Comparison of ENCODE assay signal across 8 cellular contexts in genomic region chr7:151017953-151018420, GRCh38. TPM values are rescaled to one million over a fixed set of nuclear protein-coding genes. Genes with fewer than 3 reads are reported as not detected.
DNase-seq lines count a peak whose midpoint lies in the region; ATAC-seq and TF ChIP-seq lines count a peak whose summit lies in the region.

No MANE protein-coding gene starts in this region.

- H3K9ac ChIP-seq in HUES6 (ENCODE audit: low read length) = no peak overlapping the region
- H3K9ac ChIP-seq in skeletal muscle tissue (ENCODE audit: low read depth in 1 of 3, low read length in 3 of 3) = no peak overlapping the region

- H3K4me1 ChIP-seq in HUES6 (ENCODE audit: control insufficient read depth, insufficient read depth, low read length) (peaks cover 46% of the 10 kb centered on the region), adrenal gland (replicated peaks in 1 of 2) (peaks cover 4 to 12% of the 10 kb centered on the region in 2 donors), hepatocyte (ENCODE audit: insufficient read depth) (peaks cover 21% of the 10 kb centered on the region), skeletal muscle tissue (ENCODE audit: control insufficient read depth in 3 of 3, insufficient read depth in 3 of 3, low read length in 3 of 3) (peaks cover 12 to 35% (median 23%) of the 10 kb centered on the region in 3 donors)

- DNase-seq in ACHN = peak; percentile 68
- DNase-seq in adrenal gland = peak; percentile 43 to 81 (median 68)
- DNase-seq in hepatocyte (ENCODE audit: low spot score) = peak; percentile 84

- H3K27me3 ChIP-seq in HUES6 (ENCODE audit: control insufficient read depth, insufficient read depth, low read length) = peaks cover 41% of the 10 kb centered on the region
- peaks cover 46% of the 10 kb centered on the region for H3K27me3 ChIP-seq in adrenal gland
- H3K27me3 ChIP-seq in hepatocyte = peaks cover 33% of the 10 kb centered on the region
- H3K27me3 ChIP-seq in skeletal muscle tissue (ENCODE audit: control insufficient read depth in 3 of 3, insufficient read depth in 3 of 3, low read length in 3 of 3) = peaks cover 63 to 68% (median 64%) of the 10 kb centered on the region in 3 donors

- H3K4me1 Mint-ChIP-seq in T-helper 1 cell treated with Interleukin-12 subunit alpha and Interleukin-12 subunit beta and Interleukin-4 antibody, amounts not matched to agents 30 μg/mL and 1 μg/mL, for 36 hours (ENCODE audit: low read depth) = peaks cover 38% of the 10 kb centered on the region

- H3K36me3 ChIP-seq in HUES6 (ENCODE audit: control insufficient read depth, insufficient read depth, low read length) = no peaks in the 10 kb centered on the region; the same call in 1 of the 2 replicates
- H3K36me3 ChIP-seq in adrenal gland (replicated peaks in 1 of 2) = no peaks in the 10 kb centered on the region
- no peaks in the 10 kb centered on the region for H3K36me3 ChIP-seq in hepatocyte (replicated peaks; ENCODE audit: insufficient read depth, low read depth)
- no peaks in the 10 kb centered on the region for H3K36me3 ChIP-seq in skeletal muscle tissue (ENCODE audit: control insufficient read depth in 3 of 3, insufficient read depth in 3 of 3, low read length in 3 of 3)

- TF ChIP-seq CTCF in adrenal gland (IDR thresholded peaks at IDR 0.05) (peak; percentile 70 to 90 (median 80)), hepatocyte (IDR thresholded peaks at IDR 0.05; ENCODE audit: poor library complexity) (peak; percentile 96)

- intact Hi-C loops in adrenal gland (cut with DNase I) = loop anchor here in 1 of 2 donors (5.0 kb wide), 1 partner anchor 94 kb away; no protein-coding TSS in a partner anchor

- H3K4me2 ChIP-seq in hepatocyte = peak overlapping the region; percentile 78

- no peak overlapping the region for H3K27ac ChIP-seq in HUES6 (ENCODE audit: low read depth, low read length)
- H3K27ac ChIP-seq in adrenal gland = no peak overlapping the region
- H3K27ac ChIP-seq in hepatocyte = no peak overlapping the region
- no peak overlapping the region for H3K27ac ChIP-seq in skeletal muscle tissue (ENCODE audit: low read depth, low read length)

- H3K4me3 Mint-ChIP-seq in T-helper 1 cell treated with Interleukin-12 subunit alpha and Interleukin-12 subunit beta and Interleukin-4 antibody, amounts not matched to agents 30 μg/mL and 1 μg/mL, for 36 hours = peak overlapping the region; percentile 79

- peaks cover 2% of the 10 kb centered on the region for H3K36me3 Mint-ChIP-seq in T-helper 1 cell treated with Interleukin-12 subunit alpha and Interleukin-12 subunit beta and Interleukin-4 antibody, amounts not matched to agents 30 μg/mL and 1 μg/mL, for 36 hours (ENCODE audit: low read depth)

- peak overlapping the region; percentile 67 for H3K27ac Mint-ChIP-seq in T-helper 1 cell treated with Interleukin-12 subunit alpha and Interleukin-12 subunit beta and Interleukin-4 antibody, amounts not matched to agents 30 μg/mL and 1 μg/mL, for 36 hours

- 4 to 14% (median 6%) methylated on average over 7 to 34 of the region's 34 CpGs for WGBS in adrenal gland, 4 donors
- WGBS in hepatocyte (ENCODE audit: low lambda C conversion rate, missing lambda C conversion rate) = 10% methylated on average over 33 of the region's 34 CpGs

- peak; percentile 58 for ATAC-seq in GM18498 (IDR thresholded peaks at IDR 0.05; ENCODE audit: unreplicated experiment)
- no peak for ATAC-seq in HG03378 (IDR thresholded peaks at IDR 0.05; ENCODE audit: unreplicated experiment)

- no peaks in the 10 kb centered on the region for H3K79me2 ChIP-seq in hepatocyte

- no peak overlapping the region for H2AFZ ChIP-seq in hepatocyte

- no peaks in the 10 kb centered on the region for H3K9me2 ChIP-seq in hepatocyte (replicated peaks; ENCODE audit: insufficient read depth)

- no peaks in the 10 kb centered on the region for H3K9me3 Mint-ChIP-seq in T-helper 1 cell treated with Interleukin-12 subunit alpha and Interleukin-12 subunit beta and Interleukin-4 antibody, amounts not matched to agents 30 μg/mL and 1 μg/mL, for 36 hours

- H4K20me1 ChIP-seq in hepatocyte (ENCODE audit: insufficient read depth, poor library complexity, severe bottlenecking) = no peaks in the 10 kb centered on the region

- H3K4me3 ChIP-seq in HUES6 (ENCODE audit: low read depth, low read length) (peak overlapping the region; percentile 50), adrenal gland (peak overlapping the region in 1 of 4 donors; percentile 26), hepatocyte (no peak overlapping the region), skeletal muscle tissue (ENCODE audit: low read length in 3 of 3) (peak overlapping the region in 2 of 3 donors; percentile 43 to 60)

- no peak for TF ChIP-seq POLR2A in adrenal gland (IDR thresholded peaks at IDR 0.05)

- no peaks in the 10 kb centered on the region for H3K9me3 ChIP-seq in HUES6 (ENCODE audit: control insufficient read depth, insufficient read depth, low read depth, low read length)
- no peaks in the 10 kb centered on the region for H3K9me3 ChIP-seq in adrenal gland (replicated peaks in 1 of 3)
- H3K9me3 ChIP-seq in hepatocyte (ENCODE audit: low read depth) = no peaks in the 10 kb centered on the region
- H3K9me3 ChIP-seq in skeletal muscle tissue (ENCODE audit: control insufficient read depth in 3 of 3, low read length in 3 of 3) = no peaks in the 10 kb centered on the region

- in situ Hi-C loops in ACHN (cut with HindIII; ENCODE audit: low pct_ligation_motif_present, low pct_unique_long_range_greater_than_20kb, low sequenced_read_pairs) = no loop called here

- peaks cover 32% of the 10 kb centered on the region for H3K27me3 Mint-ChIP-seq in T-helper 1 cell treated with Interleukin-12 subunit alpha and Interleukin-12 subunit beta and Interleukin-4 antibody, amounts not matched to agents 30 μg/mL and 1 μg/mL, for 36 hours (ENCODE audit: low read depth)

RNA-seq across cellular contexts. Expression of gene ATG9B, which starts 6.3 kb away (rescaled TPM):
- total RNA-seq in adrenal gland (under 1 TPM in 6 of 8 donors, not detected in 2; 0.23 to 0.74 (median 0.39) TPM), hepatocyte (0.64 and 0.80 TPM in 2 replicates), skeletal muscle tissue (not detected)
- polyA plus RNA-seq in adrenal gland (1 to 10 TPM in 2 of 3 donors, under 1 TPM in 1; 0.53 to 7.8 (median 2.1) TPM), hepatocyte (2.4 and 13.2 TPM in 2 replicates)

RNA-seq across cellular contexts. Expression of gene ABCB8, which starts 10.3 kb away (rescaled TPM):
- 10 to 100 TPM; 34.1 to 62.3 (median 52.5) TPM for total RNA-seq in adrenal gland
- 10 to 100 TPM; 15.5 to 57.4 (median 50.8) TPM for polyA plus RNA-seq in adrenal gland
- total RNA-seq in hepatocyte = 22.6 and 24.4 TPM in 2 replicates
- 32.6 and 41.2 TPM in 2 replicates for polyA plus RNA-seq in hepatocyte
- total RNA-seq in skeletal muscle tissue = 15.7 TPM

RNA-seq across cellular contexts. Expression of gene NOS3, which starts 27.2 kb away (rescaled TPM):
- total RNA-seq in adrenal gland = 10 to 100 TPM in 7 of 8 donors, 1 to 10 TPM in 1; 8.8 to 26.5 (median 15.6) TPM
- 10 to 100 TPM in 2 of 3 donors, 1 to 10 TPM in 1; 2.2 to 23.3 (median 14.9) TPM for polyA plus RNA-seq in adrenal gland
- 8.1 and 9.8 TPM in 2 replicates for total RNA-seq in hepatocyte
- polyA plus RNA-seq in hepatocyte = 15.3 and 17.4 TPM in 2 replicates
- total RNA-seq in skeletal muscle tissue = 4.7 TPM

RNA-seq across cellular contexts. Expression of gene ASIC3, which starts 30.3 kb away (rescaled TPM):
- total RNA-seq in adrenal gland = 1 to 10 TPM in 4 of 8 donors, under 1 TPM in 3, not detected in 1; 0.24 to 2.3 (median 1.3) TPM
- 10 to 100 TPM in 2 of 3 donors, 1 to 10 TPM in 1; 1.2 to 32.7 (median 10.0) TPM for polyA plus RNA-seq in adrenal gland
- 2.9 and 4.5 TPM in 2 replicates for total RNA-seq in hepatocyte
- polyA plus RNA-seq in hepatocyte = 2.1 and 7.0 TPM in 2 replicates
- not detected for total RNA-seq in skeletal muscle tissue

RNA-seq across cellular contexts. Expression of gene CDK5, which starts 39.7 kb away (rescaled TPM):
- total RNA-seq in adrenal gland = 10 to 100 TPM; 15.4 to 26.0 (median 21.8) TPM
- 10 to 100 TPM; 15.8 to 19.3 (median 15.9) TPM for polyA plus RNA-seq in adrenal gland
- 15.2 and 17.4 TPM in 2 replicates for total RNA-seq in hepatocyte
- 29.4 and 39.4 TPM in 2 replicates for polyA plus RNA-seq in hepatocyte
- total RNA-seq in skeletal muscle tissue = 5.7 TPM
